Comparison of ENCODE assay signal across 2 cellular contexts in the genomic region with DNA sequence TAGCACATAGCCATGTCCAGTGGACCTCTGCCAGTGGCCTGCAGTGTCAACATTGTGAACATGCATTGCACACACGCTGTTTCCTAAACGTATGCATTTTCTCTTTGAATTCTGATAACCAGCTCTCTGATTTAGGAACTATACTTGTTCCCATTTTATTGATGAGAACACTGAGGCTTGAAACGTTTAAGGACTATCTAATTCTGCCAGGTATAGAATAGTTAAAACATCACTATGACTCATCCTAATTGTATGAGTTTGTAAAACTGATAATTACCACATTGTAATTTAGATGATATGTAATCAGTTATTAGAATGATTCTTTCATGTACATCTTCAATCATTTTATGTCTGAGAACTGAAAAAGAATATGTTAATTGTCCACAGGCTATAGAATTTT.
TF ChIP-seq lines count a peak whose summit lies in the region.

No MANE protein-coding gene starts in this region.

TF ChIP-seq in HepG2, 621 proteins besides CTCF, POLR2A, EP300 and RAD21:
- TF ChIP-seq HIVEP1 (CRISPR knock-in tag; IDR thresholded peaks at IDR 0.05) = no peak
- TF ChIP-seq ZNF484 (CRISPR knock-in tag; IDR thresholded peaks at IDR 0.05; ENCODE audit: borderline replicate concordance, low read depth) = no peak
- TF ChIP-seq ZNF629 (CRISPR knock-in tag; conservative IDR thresholded peaks at IDR 0.05) = peak; percentile 89
- TF ChIP-seq SMYD3 (CRISPR knock-in tag; IDR thresholded peaks at IDR 0.05) = no peak
- TF ChIP-seq, protein P1, sequence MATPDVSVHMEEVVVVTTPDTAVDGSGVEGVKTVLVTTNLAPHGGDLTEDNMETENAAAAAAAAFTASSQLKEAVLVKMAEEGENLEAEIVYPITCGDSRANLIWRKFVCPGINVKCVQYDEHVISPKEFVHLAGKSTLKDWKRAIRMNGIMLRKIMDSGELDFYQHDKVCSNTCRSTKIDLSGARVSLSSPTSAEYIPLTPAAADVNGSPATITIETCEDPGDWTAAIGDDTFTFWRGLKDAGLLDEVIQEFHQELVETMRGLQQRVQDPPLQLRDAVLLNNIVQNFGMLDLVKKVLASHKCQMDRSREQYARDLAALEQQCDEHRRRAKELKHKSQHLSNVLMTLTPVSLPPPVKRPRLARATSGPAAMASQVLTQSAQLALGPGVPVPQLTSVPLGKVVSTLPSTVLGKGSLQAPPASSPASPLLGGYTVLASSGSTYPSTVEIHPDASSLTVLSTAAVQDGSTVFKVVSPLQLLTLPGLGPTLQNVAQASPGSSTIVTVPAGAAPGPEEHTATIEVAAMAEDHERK (CRISPR knock-in tag; IDR thresholded peaks at IDR 0.05; ENCODE audit: low read depth) = no peak
- TF ChIP-seq, protein P2, sequence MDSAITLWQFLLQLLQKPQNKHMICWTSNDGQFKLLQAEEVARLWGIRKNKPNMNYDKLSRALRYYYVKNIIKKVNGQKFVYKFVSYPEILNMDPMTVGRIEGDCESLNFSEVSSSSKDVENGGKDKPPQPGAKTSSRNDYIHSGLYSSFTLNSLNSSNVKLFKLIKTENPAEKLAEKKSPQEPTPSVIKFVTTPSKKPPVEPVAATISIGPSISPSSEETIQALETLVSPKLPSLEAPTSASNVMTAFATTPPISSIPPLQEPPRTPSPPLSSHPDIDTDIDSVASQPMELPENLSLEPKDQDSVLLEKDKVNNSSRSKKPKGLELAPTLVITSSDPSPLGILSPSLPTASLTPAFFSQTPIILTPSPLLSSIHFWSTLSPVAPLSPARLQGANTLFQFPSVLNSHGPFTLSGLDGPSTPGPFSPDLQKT (CRISPR knock-in tag; IDR thresholded peaks at IDR 0.05; ENCODE audit: borderline replicate concordance) = no peak
- no peak for TF ChIP-seq NFE2L2 (IDR thresholded peaks at IDR 0.05; ENCODE audit: low read length)
- no peak for TF ChIP-seq ZNF83 (CRISPR knock-in tag; IDR thresholded peaks at IDR 0.05; ENCODE audit: borderline replicate concordance)
- TF ChIP-seq, protein P3, sequence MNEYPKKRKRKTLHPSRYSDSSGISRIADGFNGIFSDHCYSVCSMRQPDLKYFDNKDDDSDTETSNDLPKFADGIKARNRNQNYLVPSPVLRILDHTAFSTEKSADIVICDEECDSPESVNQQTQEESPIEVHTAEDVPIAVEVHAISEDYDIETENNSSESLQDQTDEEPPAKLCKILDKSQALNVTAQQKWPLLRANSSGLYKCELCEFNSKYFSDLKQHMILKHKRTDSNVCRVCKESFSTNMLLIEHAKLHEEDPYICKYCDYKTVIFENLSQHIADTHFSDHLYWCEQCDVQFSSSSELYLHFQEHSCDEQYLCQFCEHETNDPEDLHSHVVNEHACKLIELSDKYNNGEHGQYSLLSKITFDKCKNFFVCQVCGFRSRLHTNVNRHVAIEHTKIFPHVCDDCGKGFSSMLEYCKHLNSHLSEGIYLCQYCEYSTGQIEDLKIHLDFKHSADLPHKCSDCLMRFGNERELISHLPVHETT (CRISPR knock-in tag; conservative IDR thresholded peaks at IDR 0.05) = no peak
- TF ChIP-seq, protein P4, sequence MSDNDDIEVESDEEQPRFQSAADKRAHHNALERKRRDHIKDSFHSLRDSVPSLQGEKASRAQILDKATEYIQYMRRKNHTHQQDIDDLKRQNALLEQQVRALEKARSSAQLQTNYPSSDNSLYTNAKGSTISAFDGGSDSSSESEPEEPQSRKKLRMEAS (IDR thresholded peaks at IDR 0.05) = no peak
- no peak for TF ChIP-seq ZNF674 (CRISPR knock-in tag; IDR thresholded peaks at IDR 0.05; ENCODE audit: low read depth)
- no peak for TF ChIP-seq FOSL2 (CRISPR knock-in tag; IDR thresholded peaks at IDR 0.05)
- TF ChIP-seq FOXA3 (CRISPR knock-in tag; IDR thresholded peaks at IDR 0.05) = 0 out of 2 replicates have a peak, but pooled peaks have one; percentile 4
- TF ChIP-seq MAF1 (CRISPR knock-in tag; IDR thresholded peaks at IDR 0.05; ENCODE audit: borderline replicate concordance) = no peak

TF ChIP-seq in K562, 482 proteins besides CTCF, POLR2A, EP300 and RAD21:
- TF ChIP-seq KDM1A (IDR thresholded peaks at IDR 0.05) (peak in 1 of 2 experiments; percentile 30; a peak in 1 of 4 replicates), KAT7 (CRISPR knock-in tag; IDR thresholded peaks at IDR 0.05; ENCODE audit: borderline replicate concordance) (no peak), BCOR (IDR thresholded peaks at IDR 0.05) (0 out of 2 replicates have a peak, but pooled peaks have one; percentile 39), PHF20 (IDR thresholded peaks at IDR 0.05; ENCODE audit: partially characterized antibody) (peak; percentile 12), RBM25 (IDR thresholded peaks at IDR 0.05; ENCODE audit: low read depth, low read length, severe bottlenecking) (peak; percentile 85), ADNP (tag; IDR thresholded peaks at IDR 0.05) (peak; percentile 69), COPS2 (conservative IDR thresholded peaks at IDR 0.05) (no peak)
- TF ChIP-seq, protein P5, sequence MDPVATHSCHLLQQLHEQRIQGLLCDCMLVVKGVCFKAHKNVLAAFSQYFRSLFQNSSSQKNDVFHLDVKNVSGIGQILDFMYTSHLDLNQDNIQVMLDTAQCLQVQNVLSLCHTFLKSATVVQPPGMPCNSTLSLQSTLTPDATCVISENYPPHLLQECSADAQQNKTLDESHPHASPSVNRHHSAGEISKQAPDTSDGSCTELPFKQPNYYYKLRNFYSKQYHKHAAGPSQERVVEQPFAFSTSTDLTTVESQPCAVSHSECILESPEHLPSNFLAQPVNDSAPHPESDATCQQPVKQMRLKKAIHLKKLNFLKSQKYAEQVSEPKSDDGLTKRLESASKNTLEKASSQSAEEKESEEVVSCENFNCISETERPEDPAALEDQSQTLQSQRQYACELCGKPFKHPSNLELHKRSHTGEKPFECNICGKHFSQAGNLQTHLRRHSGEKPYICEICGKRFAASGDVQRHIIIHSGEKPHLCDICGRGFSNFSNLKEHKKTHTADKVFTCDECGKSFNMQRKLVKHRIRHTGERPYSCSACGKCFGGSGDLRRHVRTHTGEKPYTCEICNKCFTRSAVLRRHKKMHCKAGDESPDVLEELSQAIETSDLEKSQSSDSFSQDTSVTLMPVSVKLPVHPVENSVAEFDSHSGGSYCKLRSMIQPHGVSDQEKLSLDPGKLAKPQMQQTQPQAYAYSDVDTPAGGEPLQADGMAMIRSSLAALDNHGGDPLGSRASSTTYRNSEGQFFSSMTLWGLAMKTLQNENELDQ (CRISPR knock-in tag; IDR thresholded peaks at IDR 0.05; ENCODE audit: borderline replicate concordance) = no peak
TF ChIP-seq in K562: peak in this region for 5.
